Comparison of ENCODE assay signal across 26 cellular contexts in genomic region chr4:8847331-8847730, GRCh38. TPM values are rescaled to one million over a fixed set of nuclear protein-coding genes. Genes with fewer than 3 reads are reported as not detected.
A peak's percentile ranks its signal among the peaks of the same experiment; 100 is the strongest.
DNase-seq lines count a peak whose midpoint lies in the region; ATAC-seq and TF ChIP-seq lines count a peak whose summit lies in the region.
"Had no signal": no experiment of that assay in that cellular context is flagged by ENCODE, and none has a peak within 500 bp of the region (broad histone marks: within the 10 kb centered on the region; RNA-seq: fewer than 3 reads in every experiment).

No MANE protein-coding gene starts in this region.

- peaks cover 10% of the 10 kb centered on the region for H3K9me3 Mint-ChIP-seq in chondrocyte (ENCODE audit: low read depth)
- H3K9me3 Mint-ChIP-seq in osteocyte (ENCODE audit: unreplicated experiment) = no peaks in the 10 kb centered on the region
- H3K9me3 Mint-ChIP-seq in activated CD4-positive, alpha-beta T cell treated with anti-CD3 and anti-CD28 coated beads for 36 hours (ENCODE audit: low read depth) = peaks cover 6% of the 10 kb centered on the region
- H3K9me3 Mint-ChIP-seq in nephron progenitor cell = no peaks in the 10 kb centered on the region

- H3K36me3 Mint-ChIP-seq in chondrocyte (ENCODE audit: low read depth) = peaks cover 6% of the 10 kb centered on the region
- H3K36me3 Mint-ChIP-seq in osteocyte (ENCODE audit: unreplicated experiment) = no peaks in the 10 kb centered on the region
- H3K36me3 Mint-ChIP-seq in activated CD4-positive, alpha-beta T cell treated with anti-CD3 and anti-CD28 coated beads for 36 hours (ENCODE audit: low read depth) = no peaks in the 10 kb centered on the region
- H3K36me3 Mint-ChIP-seq in nephron progenitor cell (ENCODE audit: low read depth) = no peaks in the 10 kb centered on the region

- ATAC-seq in left cardiac atrium (no peak), GM21360 (IDR thresholded peaks at IDR 0.05; ENCODE audit: unreplicated experiment) (no peak)
- ATAC-seq in activated CD4-positive, alpha-beta T cell treated with anti-CD3 and anti-CD28 coated beads for 36 hours = no peak
- ATAC-seq: gastroesophageal sphincter, pancreas had no signal

- H3K27me3 Mint-ChIP-seq in chondrocyte (ENCODE audit: low read depth) (peaks cover 35% of the 10 kb centered on the region), osteocyte (ENCODE audit: unreplicated experiment) (no peaks in the 10 kb centered on the region), nephron progenitor cell (ENCODE audit: low read depth, poor library complexity) (peaks cover 46% of the 10 kb centered on the region)
- H3K27me3 Mint-ChIP-seq in activated CD4-positive, alpha-beta T cell treated with anti-CD3 and anti-CD28 coated beads for 36 hours = peaks cover 9% of the 10 kb centered on the region

- POLR2A ChIA-PET in activated CD4-positive, alpha-beta T cell treated with anti-CD3 and anti-CD28 coated beads for 36 hours (lab: Charles Lee) = no interaction called here

- H3K4me3 Mint-ChIP-seq in chondrocyte (ENCODE audit: unreplicated experiment) (no peak overlapping the region), osteocyte (ENCODE audit: unreplicated experiment) (no peak overlapping the region), nephron progenitor cell (no peak overlapping the region)
- H3K4me3 Mint-ChIP-seq in activated CD4-positive, alpha-beta T cell treated with anti-CD3 and anti-CD28 coated beads for 36 hours = no peak overlapping the region

- CTCF ChIA-PET in activated CD4-positive, alpha-beta T cell treated with anti-CD3 and anti-CD28 coated beads for 36 hours (lab: Charles Lee) = interaction anchor here (0.8 kb wide), 1 partner anchor 511 kb away, joined by 5 read pairs; no protein-coding TSS in a partner anchor

- H3K27ac Mint-ChIP-seq in chondrocyte (ENCODE audit: unreplicated experiment) (no peak overlapping the region), osteocyte (ENCODE audit: unreplicated experiment) (no peak overlapping the region), nephron progenitor cell (no peak overlapping the region)
- no peak overlapping the region for H3K27ac Mint-ChIP-seq in activated CD4-positive, alpha-beta T cell treated with anti-CD3 and anti-CD28 coated beads for 36 hours

- H3K4me1 Mint-ChIP-seq in chondrocyte (ENCODE audit: low read depth) (no peaks in the 10 kb centered on the region), osteocyte (ENCODE audit: unreplicated experiment) (no peaks in the 10 kb centered on the region), nephron progenitor cell (peaks cover 4% of the 10 kb centered on the region)
- no peaks in the 10 kb centered on the region for H3K4me1 Mint-ChIP-seq in activated CD4-positive, alpha-beta T cell treated with anti-CD3 and anti-CD28 coated beads for 36 hours

- DNase-seq in cardiac septum (ENCODE audit: low spot score) = peak; percentile 58
- no peak for DNase-seq in left cardiac atrium
- DNase-seq in chondrocyte (ENCODE audit: low spot score) = peak; percentile 47
- DNase-seq in osteocyte (ENCODE audit: extremely low spot score, unreplicated experiment) = peak; percentile 57
- DNase-seq in activated CD4-positive, alpha-beta T cell treated with anti-CD3 and anti-CD28 coated beads for 36 hours = no peak
- DNase-seq in nephron progenitor cell = no peak
- DNase-seq: activated CD4-positive, alpha-beta T cell treated with anti-CD3 and anti-CD28 coated beads for 4 hours; activated naive CD4-positive, alpha-beta T cell; activated T-cell treated with anti-CD3 and anti-CD28 coated beads, Interleukin-2, amount 50 U/mL, for 1 hour; cerebellar nuclear complex; EL; KBM-7; mammary epithelial cell; MG63; NCI-H1105; NCI-H187; NCI-H2171; NCI-H82; stimulated activated CD4-positive, alpha-beta T cell treated with anti-CD3 and anti-CD28 coated beads, Interleukin-1b, Interleukin-23, amount 100 ng/mL, for 48 hours; stimulated activated naive CD4-positive, alpha-beta T cell treated with Interleukin-2 at 50 U/mL for 16 hours; T-helper 2 cell had no signal

- TF ChIP-seq CTCF in chondrocyte (IDR thresholded peaks at IDR 0.05) (no peak), osteocyte (IDR thresholded peaks at IDR 0.05) (no peak), nephron progenitor cell (IDR thresholded peaks at IDR 0.05) (no peak)

- intact Hi-C loops in cardiac septum (cut with DNase I) = no loop called here
- intact Hi-C loops in left cardiac atrium (cut with DNase I) = no loop called here
- intact Hi-C loops in activated CD4-positive, alpha-beta T cell treated with anti-CD3 and anti-CD28 coated beads for 36 hours (cut with DNase I, micrococcal nuclease) = no loop called here

RNA-seq across cellular contexts. Expression of gene HMX1, which starts 24.3 kb away (rescaled TPM):
- total RNA-seq in cardiac septum = not detected
- not detected for total RNA-seq in left cardiac atrium
- total RNA-seq in chondrocyte = 3.7 TPM in 1 of 3 replicates, not detected in the others
- total RNA-seq in osteocyte = 3.2 and 3.5 TPM in 2 replicates
- total RNA-seq in activated CD4-positive, alpha-beta T cell treated with anti-CD3 and anti-CD28 coated beads for 36 hours = not detected
- total RNA-seq: gastroesophageal sphincter, mammary epithelial cell, pancreas, RPMI7951, smooth muscle cell had no signal

Comparison
In these comparisons a context has a peak if more than half of its experiments do, and no peak if none do; other contexts are left out.
1. DNase-seq: peak in cardiac septum (single experiment), chondrocyte (single experiment) and osteocyte (single experiment); none in left cardiac atrium (single experiment), activated CD4-positive, alpha-beta T cell treated with anti-CD3 and anti-CD28 coated beads for 36 hours (single experiment) and nephron progenitor cell (single experiment).